25 cellular contexts compared by ENCODE assay signal in genomic region chr2:68566362-68566761, GRCh38.
"Had no signal": no experiment of that assay in that cellular context is flagged by ENCODE, and none has a peak within 500 bp of the region (broad histone marks: within the 10 kb centered on the region; RNA-seq: fewer than 3 reads in every experiment).

No MANE protein-coding gene starts in this region.

- H3K27me3 ChIP-seq: gastrocnemius medialis, heart left ventricle, hepatocyte, neural progenitor cell, testis, tibial artery had no signal

- H3K9me3 ChIP-seq: gastrocnemius medialis, testis, tibial artery had no signal

- H3K4me3 ChIP-seq: gastrocnemius medialis, heart left ventricle, hepatocyte, lung, neural progenitor cell, smooth muscle cell, testis, tibial artery had no signal

- DNase-seq: cortex of kidney; gastrocnemius medialis; heart left ventricle; kidney; midbrain; naive thymus-derived CD4-positive, alpha-beta T cell; stimulated activated CD4-positive, alpha-beta T cell treated with anti-CD3 and anti-CD28 coated beads, Interleukin-12 subunit alpha, Interleukin-12 subunit beta, amount 100 ng/mL, for 4 hours; stimulated activated CD4-positive, alpha-beta T cell treated with anti-CD3 and anti-CD28 coated beads, Interleukin-1b, Interleukin-23, amount 100 ng/mL, for 48 hours; stimulated activated CD4-positive, alpha-beta T cell treated with anti-CD3 and anti-CD28 coated beads, Interleukin-4, amount 100 ng/mL, for 1 hour; stimulated activated CD8-positive, alpha-beta memory T cell treated with anti-CD3 and anti-CD28 coated beads, Interleukin-4, amount 100 ng/mL, for 48 hours; stimulated activated naive CD4-positive, alpha-beta T cell; substantia nigra; testis; tibial artery had no signal

- ATAC-seq: esophagus mucosa; gastrocnemius medialis; heart left ventricle; left lobe of liver; naive thymus-derived CD4-positive, alpha-beta T cell; sciatic nerve had no signal

- H3K27ac Mint-ChIP-seq: naive thymus-derived CD4-positive, alpha-beta T cell; nephron; neural progenitor cell; progenitor cell of endocrine pancreas; type B pancreatic cell had no signal

- H3K4me3 Mint-ChIP-seq: naive thymus-derived CD4-positive, alpha-beta T cell; nephron; neural progenitor cell; type B pancreatic cell had no signal

- H3K36me3 Mint-ChIP-seq: neural progenitor cell, type B pancreatic cell had no signal

- H3K4me2 ChIP-seq: hepatocyte, neural progenitor cell, smooth muscle cell had no signal

- H2AFZ ChIP-seq: hepatocyte, neural progenitor cell, parathyroid adenoma had no signal

- H3K79me2 ChIP-seq: hepatocyte, parathyroid adenoma had no signal

- H3K4me1 Mint-ChIP-seq: naive thymus-derived CD4-positive, alpha-beta T cell; nephron; neural progenitor cell had no signal

- H3K9me3 Mint-ChIP-seq: nephron, neural progenitor cell, type B pancreatic cell had no signal

- H3K9ac ChIP-seq: neural progenitor cell, parathyroid adenoma had no signal

- H3K4me1 ChIP-seq: gastrocnemius medialis, heart left ventricle, neural progenitor cell, parathyroid adenoma, testis, tibial artery had no signal

- H3K36me3 ChIP-seq: gastrocnemius medialis, heart left ventricle, neural progenitor cell, tibial artery had no signal

- H3K27me3 Mint-ChIP-seq: naive thymus-derived CD4-positive, alpha-beta T cell; progenitor cell of endocrine pancreas; type B pancreatic cell had no signal

- H3K27ac ChIP-seq: gastrocnemius medialis, heart left ventricle, hepatocyte, neural progenitor cell, parathyroid adenoma, testis, tibial artery had no signal
